In genomic region chr1:232599178-232600041, GRCh38 we compare ENCODE assay signal across 9 cellular contexts. TPM values are rescaled to one million over a fixed set of nuclear protein-coding genes. Genes with fewer than 3 reads are reported as not detected.
DNase-seq lines count a peak whose midpoint lies in the region; ATAC-seq, FAIRE-seq and TF ChIP-seq lines count a peak whose summit lies in the region.
"Had no signal": no experiment of that assay in that cellular context is flagged by ENCODE, and none has a peak within 500 bp of the region (broad histone marks: within the 10 kb centered on the region; RNA-seq: fewer than 3 reads in every experiment).

No MANE protein-coding gene starts in this region.

- no peaks in the 10 kb centered on the region for H3K27me3 ChIP-seq in suprapubic skin

- H3K4me3 ChIP-seq in A549 (no peak overlapping the region), suprapubic skin (no peak overlapping the region)

- ATAC-seq in A549 (no peak; a peak in 1 of 6 replicates), GM19372 (IDR thresholded peaks at IDR 0.05; ENCODE audit: low read depth, unreplicated experiment) (peak; percentile 58), HG03520 (IDR thresholded peaks at IDR 0.05; ENCODE audit: unreplicated experiment) (peak; percentile 43)

- WGBS in A549 (ENCODE audit: missing lambda C conversion rate): 80% methylated on average over 9 of the region's 11 CpGs
- WGBS in suprapubic skin: 77% methylated on average over 10 of the region's 11 CpGs

- peaks cover 14% of the 10 kb centered on the region; the same call in 2 of the 3 replicates for H3K4me1 ChIP-seq in A549
- H3K4me1 ChIP-seq in suprapubic skin: peaks cover 6% of the 10 kb centered on the region

- TF ChIP-seq CTCF in A549 (IDR thresholded peaks at IDR 0.05) (no peak), suprapubic skin (IDR thresholded peaks at IDR 0.05) (no peak)

- H3K4me2 ChIP-seq in A549: peak overlapping the region; percentile 1; the same call in 1 of the 3 replicates

- H3K9me3 ChIP-seq in A549 (no peaks in the 10 kb centered on the region), suprapubic skin (no peaks in the 10 kb centered on the region)

- FAIRE-seq in A549 (lab: Jason Lieb, UNC): no peak

- TF ChIP-seq POLR2A in A549 (IDR thresholded peaks at IDR 0.05; ENCODE audit: low read length) (no peak), suprapubic skin (IDR thresholded peaks at IDR 0.05) (no peak)

- TF ChIP-seq EP300 in A549 (IDR thresholded peaks at IDR 0.05): no peak
- no peak for TF ChIP-seq EP300 in suprapubic skin (IDR thresholded peaks at IDR 0.05)

- no peaks in the 10 kb centered on the region for H3K36me3 ChIP-seq in suprapubic skin

- H3K27ac ChIP-seq in A549 (peak overlapping the region; percentile 32 to 74; a peak in 4 of 6 replicates), suprapubic skin (no peak overlapping the region), substantia nigra (ENCODE audit: low read depth, low read length, poor library complexity, severe bottlenecking) (no peak overlapping the region)

- TF ChIP-seq RAD21 in A549 (conservative IDR thresholded peaks at IDR 0.05 in 1 of 2, IDR thresholded peaks at IDR 0.05 in 1 of 2): no peak

- DNase-seq in A549 (ENCODE audit: low read depth in 1 of 2, low spot score in 1 of 2) (no peak), UCSD-AML1 (lab: John Stamatoyannopoulos, UW; ENCODE audit: unreplicated experiment) (peak; percentile 43), suprapubic skin (ENCODE audit: low spot score in 2 of 2) (no peak), activated gamma-delta T cell (lab: John Stamatoyannopoulos, UW) (no peak), substantia nigra (lab: John Stamatoyannopoulos, UW) (no peak)
- no peak for DNase-seq in activated CD4-positive, alpha-beta T cell treated with anti-CD3 and anti-CD28 coated beads, Interleukin-2, amount 50 U/mL, for 4 hours
- DNase-seq: activated B cell treated with CpG ODN at 0.5 μM for 24 hours had no signal

- CTCF ChIA-PET in A549 (lab: Yijun Ruan, JAX): interaction anchor here (0.6 to 2.3 kb wide), 3 partner anchors 28 to 1584 kb away, joined by 3 to 7 read pairs (median 3); no protein-coding TSS in a partner anchor

- POLR2A ChIA-PET in A549 (lab: Yijun Ruan, JAX): no interaction called here

TF ChIP-seq in A549, 52 proteins besides CTCF, POLR2A, EP300 and RAD21:
- no peak for TF ChIP-seq NFE2L2 (conservative IDR thresholded peaks at IDR 0.05; ENCODE audit: low read length)
- TF ChIP-seq CEBPB (IDR thresholded peaks at IDR 0.05): 0 out of 4 replicates have a peak, but pooled peaks have one; percentile 14 to 15

RNA-seq across cellular contexts. Expression of gene SIPA1L2, which starts 30.5 kb away (rescaled TPM):
- polyA plus RNA-seq in A549 (2011; rRNA removed) (16.4 and 16.9 TPM in 2 replicates), A549 (2017; fragmentation: RNase III; extraction: RNeasy Plus Mini Kit Qiagen cat#74134 plus additional on column Dnase treatment) (6.0 to 6.7 TPM (median 6.6 TPM) in 3 replicates)
- 8.3 and 10.2 TPM in 2 replicates for polyA plus RNA-seq in A549 (2012; cell fraction: cytosol; rRNA removed)
- polyA plus RNA-seq in A549 (2012; cell fraction: nucleus; rRNA removed): 13.5 and 15.6 TPM in 2 replicates
- polyA minus RNA-seq in A549 (2011; rRNA and poly(A)+ RNA removed): 31.1 and 34.0 TPM in 2 replicates
- 10 to 100 TPM; 14.8 to 25.1 (median 20.8) TPM for total RNA-seq in suprapubic skin

Comparison
In these comparisons a context has a peak if more than half of its experiments do, and no peak if none do; other contexts are left out.
1. ATAC-seq: peak in GM19372 (single experiment) and HG03520 (single experiment); none in A549 (0 of 2).
2. H3K27ac ChIP-seq: peak in A549 (2 of 2); none in suprapubic skin (single experiment) and substantia nigra (single experiment).